Comparison of ENCODE assay signal across 1 cellular context in the genomic region with DNA sequence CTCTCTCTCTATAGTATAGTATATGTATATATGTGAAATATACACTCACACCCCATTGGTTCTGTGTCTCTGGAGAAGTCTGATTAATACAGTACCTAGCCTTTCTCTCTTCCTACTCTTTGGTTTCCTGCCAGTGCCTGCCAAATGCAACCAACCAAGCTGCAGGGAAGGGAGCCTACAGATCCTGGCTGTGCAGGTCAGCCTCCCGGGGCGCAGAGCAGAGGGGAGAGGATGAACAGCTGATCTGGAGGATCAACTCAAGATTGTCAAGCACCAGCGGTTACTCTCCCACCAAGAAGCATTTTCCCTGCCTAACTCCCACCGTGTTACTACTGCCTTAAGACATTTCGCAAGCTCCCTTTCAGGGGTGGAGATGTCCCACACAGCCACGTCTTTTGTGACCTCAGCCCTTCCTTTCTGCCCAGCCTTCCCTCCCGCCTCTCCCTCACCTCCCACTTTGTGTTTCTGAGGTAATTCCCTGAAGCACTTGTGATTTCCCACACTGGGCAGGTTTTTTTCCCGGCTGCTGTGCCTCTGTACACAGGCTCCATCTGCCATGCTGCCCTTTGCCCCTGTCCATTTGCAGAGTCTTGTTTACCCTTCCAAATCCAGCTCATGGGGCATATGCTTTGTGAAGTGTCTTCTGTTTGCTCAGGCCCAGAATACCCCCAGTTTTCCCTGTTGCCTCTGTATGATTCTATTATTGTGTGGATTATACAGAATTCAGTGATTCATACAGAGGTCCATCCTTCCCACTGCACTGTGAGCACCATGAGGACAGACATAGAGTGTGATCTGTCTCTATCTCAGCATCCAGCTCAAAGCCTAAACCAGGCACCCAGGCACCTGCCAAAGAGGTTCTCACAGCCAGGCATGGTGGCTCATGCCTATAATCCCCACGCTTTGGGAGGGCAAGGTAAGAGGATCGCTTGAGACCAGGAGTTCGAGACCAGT.
TF ChIP-seq lines count a peak whose summit lies in the region.

No MANE protein-coding gene starts in this region.

TF ChIP-seq in HepG2, 621 proteins besides CTCF, POLR2A, EP300 and RAD21 (continued from another document and continues in another):
- TF ChIP-seq YY1 (IDR thresholded peaks at IDR 0.05; ENCODE audit: insufficient read depth, insufficient replicate concordance, low read depth, low read length) (peak; percentile 64), ZNF660 (CRISPR knock-in tag; IDR thresholded peaks at IDR 0.05; ENCODE audit: borderline replicate concordance, low read depth) (no peak), MIER3 (CRISPR knock-in tag; IDR thresholded peaks at IDR 0.05; ENCODE audit: borderline replicate concordance) (peak; percentile 91; the same call in 1 of the 2 replicates), SP5 (CRISPR knock-in tag; IDR thresholded peaks at IDR 0.05; ENCODE audit: borderline replicate concordance, low read depth) (peak; percentile 79; the same call in 1 of the 2 replicates), FOXJ3 (CRISPR knock-in tag; IDR thresholded peaks at IDR 0.05; ENCODE audit: borderline replicate concordance) (peak; percentile 92; the same call in 1 of the 2 replicates), KDM5B (CRISPR knock-in tag; IDR thresholded peaks at IDR 0.05; ENCODE audit: borderline replicate concordance) (no peak), IRX3 (CRISPR knock-in tag; IDR thresholded peaks at IDR 0.05; ENCODE audit: borderline replicate concordance, low read depth) (peak; percentile 41; the same call in 1 of the 2 replicates), GABPB1 (CRISPR knock-in tag; IDR thresholded peaks at IDR 0.05) (no peak), ZNF772 (CRISPR knock-in tag; IDR thresholded peaks at IDR 0.05) (peak; percentile 90), ZMAT3 (CRISPR knock-in tag; conservative IDR thresholded peaks at IDR 0.05) (no peak), ZNF24 (IDR thresholded peaks at IDR 0.05) (0 out of 2 replicates have a peak, but pooled peaks have one; percentile 39), FOXP1 (IDR thresholded peaks at IDR 0.05) (no peak), FOXP1 (CRISPR knock-in tag; IDR thresholded peaks at IDR 0.05) (peak; percentile 90), MAF1 (CRISPR knock-in tag; IDR thresholded peaks at IDR 0.05; ENCODE audit: borderline replicate concordance) (no peak), KAT7 (CRISPR knock-in tag; IDR thresholded peaks at IDR 0.05; ENCODE audit: borderline replicate concordance) (no peak), CENPX (CRISPR knock-in tag; IDR thresholded peaks at IDR 0.05) (no peak), GATA4 (IDR thresholded peaks at IDR 0.05; ENCODE audit: borderline replicate concordance, low read depth) (peak; percentile 69; the same call in 1 of the 2 replicates), ARNTL (CRISPR knock-in tag; IDR thresholded peaks at IDR 0.05) (peak; percentile 80; the same call in 1 of the 2 replicates), ZSCAN29 (CRISPR knock-in tag; conservative IDR thresholded peaks at IDR 0.05) (peak; percentile 92), REPIN1 (CRISPR knock-in tag; IDR thresholded peaks at IDR 0.05; ENCODE audit: borderline replicate concordance, low read depth) (peak; percentile 79; the same call in 1 of the 2 replicates)
- TF ChIP-seq, protein P1, sequence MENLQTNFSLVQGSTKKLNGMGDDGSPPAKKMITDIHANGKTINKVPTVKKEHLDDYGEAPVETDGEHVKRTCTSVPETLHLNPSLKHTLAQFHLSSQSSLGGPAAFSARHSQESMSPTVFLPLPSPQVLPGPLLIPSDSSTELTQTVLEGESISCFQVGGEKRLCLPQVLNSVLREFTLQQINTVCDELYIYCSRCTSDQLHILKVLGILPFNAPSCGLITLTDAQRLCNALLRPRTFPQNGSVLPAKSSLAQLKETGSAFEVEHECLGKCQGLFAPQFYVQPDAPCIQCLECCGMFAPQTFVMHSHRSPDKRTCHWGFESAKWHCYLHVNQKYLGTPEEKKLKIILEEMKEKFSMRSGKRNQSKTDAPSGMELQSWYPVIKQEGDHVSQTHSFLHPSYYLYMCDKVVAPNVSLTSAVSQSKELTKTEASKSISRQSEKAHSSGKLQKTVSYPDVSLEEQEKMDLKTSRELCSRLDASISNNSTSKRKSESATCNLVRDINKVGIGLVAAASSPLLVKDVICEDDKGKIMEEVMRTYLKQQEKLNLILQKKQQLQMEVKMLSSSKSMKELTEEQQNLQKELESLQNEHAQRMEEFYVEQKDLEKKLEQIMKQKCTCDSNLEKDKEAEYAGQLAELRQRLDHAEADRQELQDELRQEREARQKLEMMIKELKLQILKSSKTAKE (CRISPR knock-in tag; IDR thresholded peaks at IDR 0.05; ENCODE audit: borderline replicate concordance) = peak; percentile 81
- TF ChIP-seq, protein P2, sequence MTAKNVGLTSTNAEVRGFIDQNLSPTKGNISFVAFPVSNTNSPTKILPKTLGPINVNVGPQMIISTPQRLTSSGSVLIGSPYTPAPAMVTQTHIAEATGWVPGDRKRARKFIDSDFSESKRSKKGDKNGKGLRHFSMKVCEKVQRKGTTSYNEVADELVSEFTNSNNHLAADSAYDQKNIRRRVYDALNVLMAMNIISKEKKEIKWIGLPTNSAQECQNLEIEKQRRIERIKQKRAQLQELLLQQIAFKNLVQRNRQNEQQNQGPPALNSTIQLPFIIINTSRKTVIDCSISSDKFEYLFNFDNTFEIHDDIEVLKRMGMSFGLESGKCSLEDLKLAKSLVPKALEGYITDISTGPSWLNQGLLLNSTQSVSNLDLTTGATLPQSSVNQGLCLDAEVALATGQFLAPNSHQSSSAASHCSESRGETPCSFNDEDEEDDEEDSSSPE (CRISPR knock-in tag; IDR thresholded peaks at IDR 0.05) = 0 out of 2 replicates have a peak, but pooled peaks have one; percentile 17
- TF ChIP-seq, protein P3, sequence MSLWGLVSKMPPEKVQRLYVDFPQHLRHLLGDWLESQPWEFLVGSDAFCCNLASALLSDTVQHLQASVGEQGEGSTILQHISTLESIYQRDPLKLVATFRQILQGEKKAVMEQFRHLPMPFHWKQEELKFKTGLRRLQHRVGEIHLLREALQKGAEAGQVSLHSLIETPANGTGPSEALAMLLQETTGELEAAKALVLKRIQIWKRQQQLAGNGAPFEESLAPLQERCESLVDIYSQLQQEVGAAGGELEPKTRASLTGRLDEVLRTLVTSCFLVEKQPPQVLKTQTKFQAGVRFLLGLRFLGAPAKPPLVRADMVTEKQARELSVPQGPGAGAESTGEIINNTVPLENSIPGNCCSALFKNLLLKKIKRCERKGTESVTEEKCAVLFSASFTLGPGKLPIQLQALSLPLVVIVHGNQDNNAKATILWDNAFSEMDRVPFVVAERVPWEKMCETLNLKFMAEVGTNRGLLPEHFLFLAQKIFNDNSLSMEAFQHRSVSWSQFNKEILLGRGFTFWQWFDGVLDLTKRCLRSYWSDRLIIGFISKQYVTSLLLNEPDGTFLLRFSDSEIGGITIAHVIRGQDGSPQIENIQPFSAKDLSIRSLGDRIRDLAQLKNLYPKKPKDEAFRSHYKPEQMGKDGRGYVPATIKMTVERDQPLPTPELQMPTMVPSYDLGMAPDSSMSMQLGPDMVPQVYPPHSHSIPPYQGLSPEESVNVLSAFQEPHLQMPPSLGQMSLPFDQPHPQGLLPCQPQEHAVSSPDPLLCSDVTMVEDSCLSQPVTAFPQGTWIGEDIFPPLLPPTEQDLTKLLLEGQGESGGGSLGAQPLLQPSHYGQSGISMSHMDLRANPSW (CRISPR knock-in tag; IDR thresholded peaks at IDR 0.05; ENCODE audit: borderline replicate concordance) = 0 out of 2 replicates have a peak, but pooled peaks have one; percentile 52
- TF ChIP-seq, protein P4, sequence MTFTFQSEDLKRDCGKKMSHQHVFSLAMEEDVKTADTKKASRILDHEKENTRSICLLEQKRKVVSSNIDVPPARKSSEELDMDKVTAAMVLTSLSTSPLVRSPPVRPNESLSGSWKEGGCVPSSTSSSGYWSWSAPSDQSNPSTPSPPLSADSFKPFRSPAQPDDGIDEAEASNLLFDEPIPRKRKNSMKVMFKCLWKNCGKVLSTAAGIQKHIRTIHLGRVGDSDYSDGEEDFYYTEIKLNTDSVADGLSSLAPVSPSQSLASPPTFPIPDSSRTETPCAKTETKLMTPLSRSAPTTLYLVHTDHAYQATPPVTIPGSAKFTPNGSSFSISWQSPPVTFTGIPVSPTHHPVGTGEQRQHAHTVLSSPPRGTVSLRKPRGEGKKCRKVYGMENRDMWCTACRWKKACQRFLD (CRISPR knock-in tag; IDR thresholded peaks at IDR 0.05; ENCODE audit: borderline replicate concordance) = 0 out of 2 replicates have a peak, but pooled peaks have one; percentile 26
- TF ChIP-seq, protein P5, sequence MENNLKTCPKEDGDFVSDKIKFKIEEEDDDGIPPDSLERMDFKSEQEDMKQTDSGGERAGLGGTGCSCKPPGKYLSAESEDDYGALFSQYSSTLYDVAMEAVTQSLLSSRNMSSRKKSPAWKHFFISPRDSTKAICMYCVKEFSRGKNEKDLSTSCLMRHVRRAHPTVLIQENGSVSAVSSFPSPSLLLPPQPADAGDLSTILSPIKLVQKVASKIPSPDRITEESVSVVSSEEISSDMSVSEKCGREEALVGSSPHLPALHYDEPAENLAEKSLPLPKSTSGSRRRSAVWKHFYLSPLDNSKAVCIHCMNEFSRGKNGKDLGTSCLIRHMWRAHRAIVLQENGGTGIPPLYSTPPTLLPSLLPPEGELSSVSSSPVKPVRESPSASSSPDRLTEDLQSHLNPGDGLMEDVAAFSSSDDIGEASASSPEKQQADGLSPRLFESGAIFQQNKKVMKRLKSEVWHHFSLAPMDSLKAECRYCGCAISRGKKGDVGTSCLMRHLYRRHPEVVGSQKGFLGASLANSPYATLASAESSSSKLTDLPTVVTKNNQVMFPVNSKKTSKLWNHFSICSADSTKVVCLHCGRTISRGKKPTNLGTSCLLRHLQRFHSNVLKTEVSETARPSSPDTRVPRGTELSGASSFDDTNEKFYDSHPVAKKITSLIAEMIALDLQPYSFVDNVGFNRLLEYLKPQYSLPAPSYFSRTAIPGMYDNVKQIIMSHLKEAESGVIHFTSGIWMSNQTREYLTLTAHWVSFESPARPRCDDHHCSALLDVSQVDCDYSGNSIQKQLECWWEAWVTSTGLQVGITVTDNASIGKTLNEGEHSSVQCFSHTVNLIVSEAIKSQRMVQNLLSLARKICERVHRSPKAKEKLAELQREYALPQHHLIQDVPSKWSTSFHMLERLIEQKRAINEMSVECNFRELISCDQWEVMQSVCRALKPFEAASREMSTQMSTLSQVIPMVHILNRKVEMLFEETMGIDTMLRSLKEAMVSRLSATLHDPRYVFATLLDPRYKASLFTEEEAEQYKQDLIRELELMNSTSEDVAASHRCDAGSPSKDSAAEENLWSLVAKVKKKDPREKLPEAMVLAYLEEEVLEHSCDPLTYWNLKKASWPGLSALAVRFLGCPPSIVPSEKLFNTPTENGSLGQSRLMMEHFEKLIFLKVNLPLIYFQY (CRISPR knock-in tag; IDR thresholded peaks at IDR 0.05; ENCODE audit: borderline replicate concordance) = peak; percentile 77; the same call in 1 of the 2 replicates
- TF ChIP-seq, protein P6, sequence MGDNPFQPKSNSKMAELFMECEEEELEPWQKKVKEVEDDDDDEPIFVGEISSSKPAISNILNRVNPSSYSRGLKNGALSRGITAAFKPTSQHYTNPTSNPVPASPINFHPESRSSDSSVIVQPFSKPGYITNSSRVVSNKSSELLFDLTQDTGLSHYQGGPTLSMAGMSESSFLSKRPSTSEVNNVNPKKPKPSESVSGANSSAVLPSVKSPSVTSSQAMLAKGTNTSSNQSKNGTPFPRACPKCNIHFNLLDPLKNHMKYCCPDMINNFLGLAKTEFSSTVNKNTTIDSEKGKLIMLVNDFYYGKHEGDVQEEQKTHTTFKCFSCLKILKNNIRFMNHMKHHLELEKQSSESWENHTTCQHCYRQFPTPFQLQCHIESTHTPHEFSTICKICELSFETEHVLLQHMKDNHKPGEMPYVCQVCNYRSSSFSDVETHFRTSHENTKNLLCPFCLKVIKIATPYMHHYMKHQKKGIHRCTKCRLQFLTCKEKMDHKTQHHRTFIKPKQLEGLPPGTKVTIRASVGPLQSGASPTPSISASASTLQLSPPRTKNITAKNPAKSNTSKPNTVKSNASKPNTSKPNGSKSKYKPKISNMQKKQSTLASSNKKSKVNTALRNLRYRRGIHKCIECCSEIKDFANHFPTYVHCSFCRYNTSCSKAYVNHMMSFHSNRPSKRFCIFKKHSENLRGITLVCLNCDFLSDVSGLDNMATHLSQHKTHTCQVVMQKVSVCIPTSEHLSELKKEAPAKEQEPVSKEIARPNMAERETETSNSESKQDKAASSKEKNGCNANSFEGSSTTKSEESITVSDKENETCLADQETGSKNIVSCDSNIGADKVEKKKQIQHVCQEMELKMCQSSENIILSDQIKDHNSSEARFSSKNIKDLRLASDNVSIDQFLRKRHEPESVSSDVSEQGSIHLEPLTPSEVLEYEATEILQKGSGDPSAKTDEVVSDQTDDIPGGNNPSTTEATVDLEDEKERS (CRISPR knock-in tag; IDR thresholded peaks at IDR 0.05) = 0 out of 2 replicates have a peak, but pooled peaks have one; percentile 62
- TF ChIP-seq, protein P7, sequence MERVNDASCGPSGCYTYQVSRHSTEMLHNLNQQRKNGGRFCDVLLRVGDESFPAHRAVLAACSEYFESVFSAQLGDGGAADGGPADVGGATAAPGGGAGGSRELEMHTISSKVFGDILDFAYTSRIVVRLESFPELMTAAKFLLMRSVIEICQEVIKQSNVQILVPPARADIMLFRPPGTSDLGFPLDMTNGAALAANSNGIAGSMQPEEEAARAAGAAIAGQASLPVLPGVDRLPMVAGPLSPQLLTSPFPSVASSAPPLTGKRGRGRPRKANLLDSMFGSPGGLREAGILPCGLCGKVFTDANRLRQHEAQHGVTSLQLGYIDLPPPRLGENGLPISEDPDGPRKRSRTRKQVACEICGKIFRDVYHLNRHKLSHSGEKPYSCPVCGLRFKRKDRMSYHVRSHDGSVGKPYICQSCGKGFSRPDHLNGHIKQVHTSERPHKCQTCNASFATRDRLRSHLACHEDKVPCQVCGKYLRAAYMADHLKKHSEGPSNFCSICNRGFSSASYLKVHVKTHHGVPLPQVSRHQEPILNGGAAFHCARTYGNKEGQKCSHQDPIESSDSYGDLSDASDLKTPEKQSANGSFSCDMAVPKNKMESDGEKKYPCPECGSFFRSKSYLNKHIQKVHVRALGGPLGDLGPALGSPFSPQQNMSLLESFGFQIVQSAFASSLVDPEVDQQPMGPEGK (CRISPR knock-in tag; IDR thresholded peaks at IDR 0.05) = peak; percentile 90
- TF ChIP-seq, protein P8, sequence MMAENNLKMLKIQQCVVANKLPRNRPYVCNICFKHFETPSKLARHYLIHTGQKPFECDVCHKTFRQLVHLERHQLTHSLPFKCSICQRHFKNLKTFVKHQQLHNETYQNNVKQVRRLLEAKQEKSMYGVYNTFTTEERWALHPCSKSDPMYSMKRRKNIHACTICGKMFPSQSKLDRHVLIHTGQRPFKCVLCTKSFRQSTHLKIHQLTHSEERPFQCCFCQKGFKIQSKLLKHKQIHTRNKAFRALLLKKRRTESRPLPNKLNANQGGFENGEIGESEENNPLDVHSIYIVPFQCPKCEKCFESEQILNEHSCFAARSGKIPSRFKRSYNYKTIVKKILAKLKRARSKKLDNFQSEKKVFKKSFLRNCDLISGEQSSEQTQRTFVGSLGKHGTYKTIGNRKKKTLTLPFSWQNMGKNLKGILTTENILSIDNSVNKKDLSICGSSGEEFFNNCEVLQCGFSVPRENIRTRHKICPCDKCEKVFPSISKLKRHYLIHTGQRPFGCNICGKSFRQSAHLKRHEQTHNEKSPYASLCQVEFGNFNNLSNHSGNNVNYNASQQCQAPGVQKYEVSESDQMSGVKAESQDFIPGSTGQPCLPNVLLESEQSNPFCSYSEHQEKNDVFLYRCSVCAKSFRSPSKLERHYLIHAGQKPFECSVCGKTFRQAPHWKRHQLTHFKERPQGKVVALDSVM (CRISPR knock-in tag; IDR thresholded peaks at IDR 0.05) = peak; percentile 52
- TF ChIP-seq, protein P9, sequence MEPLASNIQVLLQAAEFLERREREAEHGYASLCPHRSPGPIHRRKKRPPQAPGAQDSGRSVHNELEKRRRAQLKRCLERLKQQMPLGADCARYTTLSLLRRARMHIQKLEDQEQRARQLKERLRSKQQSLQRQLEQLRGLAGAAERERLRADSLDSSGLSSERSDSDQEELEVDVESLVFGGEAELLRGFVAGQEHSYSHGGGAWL (CRISPR knock-in tag; IDR thresholded peaks at IDR 0.05) = no peak
- TF ChIP-seq, protein P10, sequence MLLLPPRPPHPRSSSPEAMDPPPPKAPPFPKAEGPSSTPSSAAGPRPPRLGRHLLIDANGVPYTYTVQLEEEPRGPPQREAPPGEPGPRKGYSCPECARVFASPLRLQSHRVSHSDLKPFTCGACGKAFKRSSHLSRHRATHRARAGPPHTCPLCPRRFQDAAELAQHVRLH (CRISPR knock-in tag; IDR thresholded peaks at IDR 0.05; ENCODE audit: borderline replicate concordance, low read depth) = peak; percentile 86
